In the genomic region with DNA sequence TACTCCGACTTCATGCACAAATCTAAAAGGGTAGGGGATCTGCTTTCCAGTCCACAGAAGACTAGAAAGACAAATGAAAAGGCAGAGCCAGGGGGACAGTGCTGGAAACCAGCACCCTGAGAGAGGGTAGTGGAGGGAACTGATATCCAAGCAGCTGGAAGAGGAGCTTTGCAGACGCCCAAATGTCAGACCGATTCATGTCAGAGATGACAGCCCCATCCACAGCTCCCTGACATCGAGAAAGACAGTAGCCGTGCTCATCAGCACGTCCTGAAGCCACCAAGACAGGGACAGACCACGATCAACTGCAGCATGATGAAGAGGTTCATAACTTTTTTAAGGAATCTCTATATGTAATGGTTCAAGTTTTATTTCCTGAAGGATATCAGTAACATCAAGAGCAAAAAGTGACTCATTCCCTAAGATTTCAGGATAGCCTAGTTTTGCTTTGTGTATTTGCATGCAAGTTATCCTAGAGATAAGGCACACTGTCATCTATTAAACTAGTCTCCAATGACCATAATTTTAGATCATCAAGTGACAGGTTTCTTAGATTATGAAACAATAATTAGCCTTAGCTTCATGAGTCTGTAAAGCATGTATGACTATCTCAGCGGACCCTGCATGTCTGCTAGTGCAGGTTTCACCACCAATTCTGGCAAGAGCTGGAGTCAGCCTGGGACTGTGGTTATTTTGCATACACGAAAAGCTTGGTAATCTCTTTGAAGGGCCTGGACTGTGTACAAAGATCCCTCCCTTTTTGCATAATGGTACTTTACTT, we compare ENCODE assay signal across 10 cellular contexts. TPM values are rescaled to one million over a fixed set of nuclear protein-coding genes. Genes with fewer than 3 reads are reported as not detected.
DNase-seq lines count a peak whose midpoint lies in the region; ATAC-seq and TF ChIP-seq lines count a peak whose summit lies in the region.
"Had no signal": no experiment of that assay in that cellular context is flagged by ENCODE, and none has a peak within 500 bp of the region (broad histone marks: within the 10 kb centered on the region; RNA-seq: fewer than 3 reads in every experiment).

No MANE protein-coding gene starts in this region.

- no peak for TF ChIP-seq CTCF in VCaP (conservative IDR thresholded peaks at IDR 0.05)

- in situ Hi-C loops in ACHN (cut with HindIII; ENCODE audit: low pct_ligation_motif_present, low pct_unique_long_range_greater_than_20kb, low sequenced_read_pairs): no loop called here

- intact Hi-C loops in left colon (cut with DNase I, micrococcal nuclease): no loop called here

- DNase-seq in AG20443 (ENCODE audit: low spot score): peak; percentile 93
- peak; percentile 79 for DNase-seq in LHCN-M2 (ENCODE audit: low read depth)
- peak in 1 of 2 donors; percentile 33 for DNase-seq in left colon
- no peak for DNase-seq in NCI-H2171 (lab: John Stamatoyannopoulos, UW)
- no peak for DNase-seq in ACHN
- DNase-seq: NCI-H2081, pancreas had no signal

- peak overlapping the region; percentile 63 for H3K27ac ChIP-seq in VCaP
- H3K27ac ChIP-seq: pancreas had no signal

- ATAC-seq in left colon (peak; percentile 75), HG02852 (IDR thresholded peaks at IDR 0.05; ENCODE audit: unreplicated experiment) (no peak), HG03135 (IDR thresholded peaks at IDR 0.05; ENCODE audit: unreplicated experiment) (no peak)

RNA-seq across cellular contexts. Expression of gene PRDM1, which starts 43.0 kb away (rescaled TPM):
- total RNA-seq in LHCN-M2 (2014; rRNA removed): 0.98 and 2.4 TPM in 2 replicates
- 0.44 TPM for polyA plus RNA-seq in LHCN-M2 (2012)
- total RNA-seq in left colon: 10 to 100 TPM; 16.6 to 25.9 TPM

Comparison
In these comparisons a context has a peak if more than half of its experiments do, and no peak if none do; other contexts are left out.
1. DNase-seq: peak in AG20443 (single experiment) and LHCN-M2 (single experiment); none in NCI-H2171 (single experiment) and ACHN (single experiment).